Comparison of ENCODE assay signal across 21 cellular contexts in genomic region chr1:30962609-30963508, GRCh38. TPM values are rescaled to one million over a fixed set of nuclear protein-coding genes. Genes with fewer than 3 reads are reported as not detected.
A peak's percentile ranks its signal among the peaks of the same experiment; 100 is the strongest.
DNase-seq lines count a peak whose midpoint lies in the region; ATAC-seq, FAIRE-seq and TF ChIP-seq lines count a peak whose summit lies in the region.
"Had no signal": no experiment of that assay in that cellular context is flagged by ENCODE, and none has a peak within 500 bp of the region (broad histone marks: within the 10 kb centered on the region; RNA-seq: fewer than 3 reads in every experiment).

No MANE protein-coding gene starts in this region.

- H3K4me2 ChIP-seq in HepG2 (ENCODE audit: low read depth, low read length): no peak overlapping the region

- POLR2A ChIA-PET in HepG2 (lab: Yijun Ruan, JAX): no interaction called here

- intact Hi-C loops in activated T-helper 1 cell treated with anti-CD3 and anti-CD28 coated beads, Interleukin-12 subunit alpha, Interleukin-12 subunit beta, Interleukin-2, Interleukin-4 antibody, amounts not matched to agents 30 ng/mL and 10 ng/mL and 1 ng/mL, durations not matched to agents 14 hours and 24 hours and 36 hours (cut with micrococcal nuclease): no loop called here
- intact Hi-C loops in HepG2 (cut with micrococcal nuclease; ENCODE audit: unreplicated experiment): no loop called here

- no peaks in the 10 kb centered on the region for H3K27me3 ChIP-seq in HepG2 (ENCODE audit: control insufficient read depth in 1 of 2, insufficient read depth in 2 of 2, low read length in 2 of 2)
- H3K27me3 ChIP-seq: BE2C, gastroesophageal sphincter had no signal

- peak; percentile 62 for ATAC-seq in GM19438 (IDR thresholded peaks at IDR 0.05; ENCODE audit: low read depth, unreplicated experiment)
- no peak for ATAC-seq in HepG2
- no peak for ATAC-seq in GM19023 (IDR thresholded peaks at IDR 0.05; ENCODE audit: unreplicated experiment)
- ATAC-seq in GM21447 (IDR thresholded peaks at IDR 0.05; ENCODE audit: unreplicated experiment): no peak
- no peak for ATAC-seq in GM18867 (IDR thresholded peaks at IDR 0.05; ENCODE audit: unreplicated experiment)
- ATAC-seq: activated CD8-positive, alpha-beta memory T cell treated with anti-CD3 and anti-CD28 coated beads, Interleukin-2, amount 10 ng/mL, durations not matched to agents 7 days and 5 days; gastroesophageal sphincter had no signal

- FAIRE-seq in GM12891 (lab: Jason Lieb, UNC) (peak; percentile 57), HepG2 (lab: Jason Lieb, UNC) (no peak)
- FAIRE-seq: endometrium had no signal

- peaks cover 31 to 87% of the 10 kb centered on the region in 2 experiments for H3K36me3 ChIP-seq in HepG2 (replicated peaks in 1 of 2; ENCODE audit: control insufficient read depth in 1 of 2, insufficient read depth in 2 of 2, low read length in 2 of 2)

- in situ Hi-C loops in HepG2 (cut with HindIII; ENCODE audit: extremely low pct_ligation_motif_present, low pct_unique_long_range_greater_than_20kb): no loop called here

- no TSS peak for BruUV-seq in HepG2 (replicated peaks; lab: Mats Ljungman, UMichigan)

- H2AFZ ChIP-seq in HepG2 (ENCODE audit: low read length): no peak overlapping the region

- H3K27ac ChIP-seq in HepG2 (ENCODE audit: extremely low read length, insufficient read depth, low read length): no peak overlapping the region
- H3K27ac ChIP-seq: psoas muscle, SK-N-MC, thoracic aorta had no signal

- H3K4me3 ChIP-seq in HepG2 (replicated peaks in 1 of 3; ENCODE audit: insufficient read depth in 1 of 3, low read depth in 2 of 3, low read length in 3 of 3): no peak overlapping the region
- H3K4me3 ChIP-seq: gastroesophageal sphincter, psoas muscle, SK-N-MC, thoracic aorta had no signal

- no peaks in the 10 kb centered on the region for H3K27me3 Mint-ChIP-seq in activated T-helper 1 cell treated with anti-CD3 and anti-CD28 coated beads, Interleukin-12 subunit alpha, Interleukin-12 subunit beta, Interleukin-2, Interleukin-4 antibody, amounts not matched to agents 30 ng/mL and 10 ng/mL and 1 ng/mL, durations not matched to agents 14 hours and 24 hours and 36 hours (ENCODE audit: insufficient read depth)
- H3K27me3 Mint-ChIP-seq: activated CD8-positive, alpha-beta memory T cell treated with anti-CD3 and anti-CD28 coated beads, Interleukin-2, amount 10 ng/mL, durations not matched to agents 7 days and 5 days; activated naive CD8-positive, alpha-beta T cell; central memory CD8-positive, alpha-beta T cell had no signal

- WGBS in HepG2 (ENCODE audit: low lambda C conversion rate): over 99% methylated on average over 6 of the region's 6 CpGs

- TF ChIP-seq EP300 in HepG2 (IDR thresholded peaks at IDR 0.05; ENCODE audit: low read depth in 2 of 2, low read length in 2 of 2) (no peak), HepG2 (CRISPR knock-in tag; IDR thresholded peaks at IDR 0.05; ENCODE audit: borderline replicate concordance) (no peak)

- H3K27ac Mint-ChIP-seq in activated T-helper 1 cell treated with anti-CD3 and anti-CD28 coated beads, Interleukin-12 subunit alpha, Interleukin-12 subunit beta, Interleukin-2, Interleukin-4 antibody, amounts not matched to agents 30 ng/mL and 10 ng/mL and 1 ng/mL, durations not matched to agents 14 hours and 24 hours and 36 hours: peak overlapping the region; percentile 9
- H3K27ac Mint-ChIP-seq: activated CD8-positive, alpha-beta memory T cell treated with anti-CD3 and anti-CD28 coated beads, Interleukin-2, amount 10 ng/mL, durations not matched to agents 7 days and 5 days had no signal

- H3K36me3 Mint-ChIP-seq in activated T-helper 1 cell treated with anti-CD3 and anti-CD28 coated beads, Interleukin-12 subunit alpha, Interleukin-12 subunit beta, Interleukin-2, Interleukin-4 antibody, amounts not matched to agents 30 ng/mL and 10 ng/mL and 1 ng/mL, durations not matched to agents 14 hours and 24 hours and 36 hours (ENCODE audit: low read depth): peaks cover 63% of the 10 kb centered on the region

- H3K9me3 ChIP-seq in HepG2 (ENCODE audit: low read length): no peaks in the 10 kb centered on the region
- H3K9me3 ChIP-seq: BE2C, gastroesophageal sphincter, psoas muscle, thoracic aorta had no signal

- peaks cover 49% of the 10 kb centered on the region for H4K20me1 ChIP-seq in HepG2 (ENCODE audit: insufficient read depth, low read length)

- no peak overlapping the region for H3K4me3 Mint-ChIP-seq in activated T-helper 1 cell treated with anti-CD3 and anti-CD28 coated beads, Interleukin-12 subunit alpha, Interleukin-12 subunit beta, Interleukin-2, Interleukin-4 antibody, amounts not matched to agents 30 ng/mL and 10 ng/mL and 1 ng/mL, durations not matched to agents 14 hours and 24 hours and 36 hours
- H3K4me3 Mint-ChIP-seq: activated CD8-positive, alpha-beta memory T cell treated with anti-CD3 and anti-CD28 coated beads, Interleukin-2, amount 10 ng/mL, durations not matched to agents 7 days and 5 days; activated naive CD8-positive, alpha-beta T cell; central memory CD8-positive, alpha-beta T cell had no signal

- peaks cover 13% of the 10 kb centered on the region for H3K4me1 Mint-ChIP-seq in activated T-helper 1 cell treated with anti-CD3 and anti-CD28 coated beads, Interleukin-12 subunit alpha, Interleukin-12 subunit beta, Interleukin-2, Interleukin-4 antibody, amounts not matched to agents 30 ng/mL and 10 ng/mL and 1 ng/mL, durations not matched to agents 14 hours and 24 hours and 36 hours (ENCODE audit: low read depth)

- TF ChIP-seq POLR2A in GM12891 (IDR thresholded peaks at IDR 0.05; ENCODE audit: low read depth, low read length): no peak
- no peak for TF ChIP-seq POLR2A in HepG2 (IDR thresholded peaks at IDR 0.05; ENCODE audit: insufficient read depth in 1 of 2, low read depth in 2 of 2, low read length in 2 of 2)

- TF ChIP-seq RAD21 in HepG2 (CRISPR knock-in tag; IDR thresholded peaks at IDR 0.05): no peak

- H3K4me1 ChIP-seq in HepG2 (ENCODE audit: insufficient read depth, low read length): no peaks in the 10 kb centered on the region; the same call in 1 of the 2 replicates

- no peaks in the 10 kb centered on the region for H3K9me3 Mint-ChIP-seq in activated T-helper 1 cell treated with anti-CD3 and anti-CD28 coated beads, Interleukin-12 subunit alpha, Interleukin-12 subunit beta, Interleukin-2, Interleukin-4 antibody, amounts not matched to agents 30 ng/mL and 10 ng/mL and 1 ng/mL, durations not matched to agents 14 hours and 24 hours and 36 hours
- H3K9me3 Mint-ChIP-seq: central memory CD8-positive, alpha-beta T cell had no signal

- H3K9ac ChIP-seq in HepG2 (ENCODE audit: insufficient read depth, low read depth, low read length): no peak overlapping the region

- CTCF ChIA-PET in HepG2 (lab: Yijun Ruan, JAX; ENCODE audit: low intra/inter-chr PET ratio, low total read pairs): no interaction called here

- TF ChIP-seq CTCF in HepG2 (CRISPR knock-in tag; IDR thresholded peaks at IDR 0.05): no peak

- H3K79me2 ChIP-seq in HepG2 (ENCODE audit: insufficient read depth, low read length): peaks cover 34% of the 10 kb centered on the region

- DNase-seq in GM12891 (ENCODE audit: insufficient read length, low spot score) (no peak), HepG2 (ENCODE audit: low spot score) (no peak), EL (no peak)
- no peak for DNase-seq in activated T-helper 1 cell treated with anti-CD3 and anti-CD28 coated beads, Interleukin-12 subunit alpha, Interleukin-12 subunit beta, Interleukin-2, Interleukin-4 antibody, amounts not matched to agents 30 ng/mL and 10 ng/mL and 1 ng/mL, durations not matched to agents 14 hours and 24 hours and 36 hours (ENCODE audit: low spot score)
- DNase-seq: activated CD8-positive, alpha-beta memory T cell treated with anti-CD3 and anti-CD28 coated beads, Interleukin-2, amount 10 ng/mL, durations not matched to agents 7 days and 5 days; BE2C; DMS153; NCI-H1092; NCI-H2227 treated with DMSO at 0.1 percent for 48 hours; psoas muscle; stimulated activated CD4-positive, alpha-beta T cell treated with anti-CD3 and anti-CD28 coated beads, Interleukin-15, amount 100 ng/mL, for 24 hours had no signal

TF ChIP-seq in GM12891, 5 proteins besides CTCF, POLR2A, EP300 and RAD21 (continues in another document):
- no peak for TF ChIP-seq POLR2AphosphoS5 (IDR thresholded peaks at IDR 0.05; ENCODE audit: low read depth, low read length)
- no peak for TF ChIP-seq POU2F2 (IDR thresholded peaks at IDR 0.05; ENCODE audit: low read depth, low read length)
- TF ChIP-seq TAF1 (IDR thresholded peaks at IDR 0.05; ENCODE audit: low read depth, low read length): no peak

TF ChIP-seq in HepG2, 621 proteins besides CTCF, POLR2A, EP300 and RAD21 (continues in another document):
- TF ChIP-seq RBM22 (optimal IDR thresholded peaks at IDR 0.05; ENCODE audit: low read length): peak; percentile 78
- TF ChIP-seq BRD4 (CRISPR knock-in tag; IDR thresholded peaks at IDR 0.05): no peak
- TF ChIP-seq NFIB (CRISPR knock-in tag; IDR thresholded peaks at IDR 0.05; ENCODE audit: borderline replicate concordance): no peak

RNA-seq across cellular contexts. Expression of gene SDC3, which starts 54.3 kb away (rescaled TPM):
- 0.06 TPM for polyA plus RNA-seq in GM12891 (2012; ENCODE audit: low read depth, missing spikeins)
- total RNA-seq in activated T-helper 1 cell treated with anti-CD3 and anti-CD28 coated beads, Interleukin-12 subunit alpha, Interleukin-12 subunit beta, Interleukin-2, Interleukin-4 antibody, amounts not matched to agents 30 ng/mL and 10 ng/mL and 1 ng/mL, durations not matched to agents 14 hours and 24 hours and 36 hours: 0.26 and 0.34 TPM in 2 replicates
- 0.18 and 0.49 TPM in 2 replicates for total RNA-seq in HepG2 (2016; rRNA removed; fragmentation: Illumina TruSeq; extraction: Trizol)
- 0.10 and 0.26 TPM in 2 replicates for total RNA-seq in HepG2 (2016; cell fraction: cytosol; rRNA removed; fragmentation: Illumina TruSeq; extraction: Trizol; ENCODE audit: low read depth)
- 0.25 and 0.61 TPM in 2 replicates for total RNA-seq in HepG2 (2016; cell fraction: insoluble cytoplasmic fraction; rRNA removed; fragmentation: Illumina TruSeq; extraction: Trizol)
- 0.24 and 0.40 TPM in 2 replicates for total RNA-seq in HepG2 (2016; cell fraction: membrane; rRNA removed; fragmentation: Illumina TruSeq; extraction: Trizol)
- 0.47 and 0.78 TPM in 2 replicates for total RNA-seq in HepG2 (2016; cell fraction: nucleus; rRNA removed; fragmentation: Illumina TruSeq; extraction: Trizol)
- 0.84 and 0.85 TPM in 2 replicates for polyA plus RNA-seq in HepG2 (2011; rRNA removed)
- 0.64 and 0.74 TPM in 2 replicates for polyA plus RNA-seq in HepG2 (2011; cell fraction: cytosol; rRNA removed)
- 1.3 and 1.4 TPM in 2 replicates for polyA plus RNA-seq in HepG2 (2011; cell fraction: nucleus; rRNA removed)
- 0.98 and 2.3 TPM in 2 replicates for polyA plus RNA-seq in HepG2 (2012)
- polyA plus RNA-seq in HepG2 (2016; cell fraction: cytosol; fragmentation: Illumina TruSeq; extraction: Trizol; ENCODE audit: low read depth): 0.11 and 0.24 TPM in 2 replicates
- 0.69 and 0.96 TPM in 2 replicates for polyA plus RNA-seq in HepG2 (2016; cell fraction: insoluble cytoplasmic fraction; fragmentation: Illumina TruSeq; extraction: Trizol; ENCODE audit: low read depth)
- 0.35 and 0.79 TPM in 2 replicates for polyA plus RNA-seq in HepG2 (2016; cell fraction: membrane; fragmentation: Illumina TruSeq; extraction: Trizol; ENCODE audit: low read depth)
- 1.5 and 1.7 TPM in 2 replicates for polyA plus RNA-seq in HepG2 (2016; cell fraction: nucleus; fragmentation: Illumina TruSeq; extraction: Trizol; ENCODE audit: insufficient read depth, low read depth)
- 1.8 and 6.1 TPM in 2 replicates for polyA minus RNA-seq in HepG2 (2011; rRNA and poly(A)+ RNA removed; ENCODE audit: low replicate concordance)
- polyA minus RNA-seq in HepG2 (2011; cell fraction: cytosol; rRNA and poly(A)+ RNA removed): 0.89 and 2.0 TPM in 2 replicates
- 0.37 and 0.77 TPM in 2 replicates for polyA minus RNA-seq in HepG2 (2011; cell fraction: nucleus; rRNA and poly(A)+ RNA removed)
- total RNA-seq: activated CD8-positive, alpha-beta memory T cell treated with anti-CD3 and anti-CD28 coated beads, Interleukin-2, amount 10 ng/mL, durations not matched to agents 7 days and 5 days had no signal
